In genomic region chr13:80979035-80979641, GRCh38 we compare ENCODE assay signal across 8 cellular contexts.
DNase-seq lines count a peak whose midpoint lies in the region; ATAC-seq and FAIRE-seq lines count a peak whose summit lies in the region.

No MANE protein-coding gene starts in this region.

- ATAC-seq in GM19463 (IDR thresholded peaks at IDR 0.05; ENCODE audit: unreplicated experiment): peak; percentile 98
- ATAC-seq in HG03439 (IDR thresholded peaks at IDR 0.05; ENCODE audit: unreplicated experiment): peak; percentile 95

- DNase-seq in NCI-H69 (lab: John Stamatoyannopoulos, UW) (peak; percentile 54), astrocyte of the hippocampus (ENCODE audit: low read depth, low spot score) (peak; percentile 80), iPS DF 4.7 (ENCODE audit: extremely low read depth, low spot score) (peak; percentile 11)
- peak; percentile 30 for DNase-seq in stimulated activated CD8-positive, alpha-beta memory T cell treated with anti-CD3 and anti-CD28 coated beads, Interleukin-4, amount 100 ng/mL, for 48 hours
- DNase-seq in activated effector memory CD4-positive, alpha-beta T cell treated with anti-CD3 and anti-CD28 coated beads, Interleukin-2, amount 50 U/mL, for 16 hours: no peak

- FAIRE-seq in G401.6 (lab: Jason Lieb, UNC): peak; percentile 72
